In the genomic region with DNA sequence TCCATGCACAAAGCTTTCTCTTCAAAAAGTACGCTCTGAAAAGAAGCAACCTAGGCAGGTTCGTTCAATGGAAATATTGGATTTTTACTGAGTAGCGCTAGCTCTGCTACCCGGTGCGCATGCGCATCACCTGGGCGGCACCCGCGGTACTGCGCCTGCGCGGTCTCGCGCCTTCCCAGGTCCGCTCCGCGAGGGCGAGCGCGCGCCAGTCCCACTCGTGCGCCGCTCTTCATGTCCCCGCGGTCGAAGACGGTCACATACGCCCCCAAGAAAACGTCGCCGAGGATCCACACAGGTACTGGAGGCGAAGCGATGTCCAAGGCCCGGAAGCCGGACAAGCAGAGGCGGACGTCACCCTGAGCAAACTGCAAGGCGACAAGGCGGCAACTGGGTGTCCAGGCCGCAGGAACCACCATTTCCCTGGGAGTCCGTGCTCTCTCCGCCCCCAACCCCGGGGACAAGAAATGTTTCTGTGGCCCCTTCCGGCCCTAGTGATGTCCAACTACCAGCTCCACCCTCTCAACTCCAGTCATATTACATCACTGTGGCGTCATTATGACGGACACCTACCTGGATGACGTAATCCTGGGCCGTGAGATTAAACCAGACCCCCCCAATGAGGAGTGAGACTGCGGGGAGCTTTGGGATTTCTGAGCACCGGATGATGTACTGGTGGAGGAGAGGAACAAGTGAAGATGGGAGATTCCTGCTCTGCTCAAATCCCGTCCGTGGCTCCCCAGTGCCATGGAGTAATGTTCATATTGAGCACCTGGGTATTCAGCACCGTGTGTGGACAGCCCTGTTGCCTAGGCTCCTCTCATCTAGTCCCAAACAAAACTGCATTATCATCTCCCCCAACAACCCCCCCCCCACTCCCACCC, we compare ENCODE assay signal across 1 cellular context.
TF ChIP-seq lines count a peak whose summit lies in the region.

No MANE protein-coding gene starts in this region.

TF ChIP-seq in K562, 482 proteins besides CTCF, POLR2A, EP300 and RAD21 (continued from another document and continues in another):
- TF ChIP-seq E2F5 (CRISPR knock-in tag; IDR thresholded peaks at IDR 0.05), result peak; percentile 96
- TF ChIP-seq STAG1 (CRISPR knock-in tag; IDR thresholded peaks at IDR 0.05; ENCODE audit: borderline replicate concordance), result no peak
- no peak for TF ChIP-seq DACH1 (IDR thresholded peaks at IDR 0.05; ENCODE audit: partially characterized antibody)
- peak; percentile 99 for TF ChIP-seq ATF6 (CRISPR knock-in tag; IDR thresholded peaks at IDR 0.05)
- peak; percentile 87 for TF ChIP-seq GABPB1 (CRISPR knock-in tag; IDR thresholded peaks at IDR 0.05)
- peak; percentile 79 for TF ChIP-seq JUNB (CRISPR knock-in tag; conservative IDR thresholded peaks at IDR 0.05)
- TF ChIP-seq HDAC2 (IDR thresholded peaks at IDR 0.05), result peak; percentile 81
- no peak for TF ChIP-seq GTF2A2 (tag; IDR thresholded peaks at IDR 0.05)
- no peak for TF ChIP-seq HBP1 (CRISPR knock-in tag; IDR thresholded peaks at IDR 0.05)
- TF ChIP-seq ARID3B (CRISPR knock-in tag; IDR thresholded peaks at IDR 0.05; ENCODE audit: borderline replicate concordance), result no peak
- TF ChIP-seq ZNF174 (CRISPR knock-in tag; IDR thresholded peaks at IDR 0.05), result no peak
- peak; percentile 85 for TF ChIP-seq ZEB2 (IDR thresholded peaks at IDR 0.05)
- peak; percentile 71; the same call in 1 of the 2 replicates for TF ChIP-seq FOXP4 (CRISPR knock-in tag; IDR thresholded peaks at IDR 0.05; ENCODE audit: borderline replicate concordance)
- no peak for TF ChIP-seq CAMTA2 (CRISPR knock-in tag; conservative IDR thresholded peaks at IDR 0.05)
- TF ChIP-seq, protein P1, sequence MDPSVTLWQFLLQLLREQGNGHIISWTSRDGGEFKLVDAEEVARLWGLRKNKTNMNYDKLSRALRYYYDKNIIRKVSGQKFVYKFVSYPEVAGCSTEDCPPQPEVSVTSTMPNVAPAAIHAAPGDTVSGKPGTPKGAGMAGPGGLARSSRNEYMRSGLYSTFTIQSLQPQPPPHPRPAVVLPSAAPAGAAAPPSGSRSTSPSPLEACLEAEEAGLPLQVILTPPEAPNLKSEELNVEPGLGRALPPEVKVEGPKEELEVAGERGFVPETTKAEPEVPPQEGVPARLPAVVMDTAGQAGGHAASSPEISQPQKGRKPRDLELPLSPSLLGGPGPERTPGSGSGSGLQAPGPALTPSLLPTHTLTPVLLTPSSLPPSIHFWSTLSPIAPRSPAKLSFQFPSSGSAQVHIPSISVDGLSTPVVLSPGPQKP (CRISPR knock-in tag; IDR thresholded peaks at IDR 0.05), result no peak
- no peak for TF ChIP-seq RNF219 (CRISPR knock-in tag; IDR thresholded peaks at IDR 0.05)
- TF ChIP-seq MEF2A (IDR thresholded peaks at IDR 0.05; ENCODE audit: control insufficient read depth, low read depth, low read length), result no peak
- peak; percentile 94 for TF ChIP-seq ERF (CRISPR knock-in tag; IDR thresholded peaks at IDR 0.05)
- no peak for TF ChIP-seq HES1 (IDR thresholded peaks at IDR 0.05; ENCODE audit: low read depth)
- TF ChIP-seq NR2C2 (CRISPR knock-in tag; IDR thresholded peaks at IDR 0.05), result peak; percentile 87
- TF ChIP-seq NR2C2 (tag; IDR thresholded peaks at IDR 0.05), result peak; percentile 73
- no peak for TF ChIP-seq ZKSCAN8 (CRISPR knock-in tag; IDR thresholded peaks at IDR 0.05)
- TF ChIP-seq KHSRP (IDR thresholded peaks at IDR 0.05), result peak; percentile 98
- TF ChIP-seq TAL1 (IDR thresholded peaks at IDR 0.05), result no peak
- peak; percentile 94 for TF ChIP-seq NBN (IDR thresholded peaks at IDR 0.05; ENCODE audit: low read depth)
- TF ChIP-seq ZNF408 (CRISPR knock-in tag; IDR thresholded peaks at IDR 0.05; ENCODE audit: low read depth), result no peak
- no peak for TF ChIP-seq SRSF9 (IDR thresholded peaks at IDR 0.05; ENCODE audit: borderline replicate concordance, low read depth, low read length)
- no peak for TF ChIP-seq GATAD2A (IDR thresholded peaks at IDR 0.05)
- TF ChIP-seq CXXC5 (CRISPR knock-in tag; IDR thresholded peaks at IDR 0.05), result peak; percentile 84
- no peak for TF ChIP-seq ZBTB8A (IDR thresholded peaks at IDR 0.05; ENCODE audit: partially characterized antibody)
- TF ChIP-seq, protein P2, sequence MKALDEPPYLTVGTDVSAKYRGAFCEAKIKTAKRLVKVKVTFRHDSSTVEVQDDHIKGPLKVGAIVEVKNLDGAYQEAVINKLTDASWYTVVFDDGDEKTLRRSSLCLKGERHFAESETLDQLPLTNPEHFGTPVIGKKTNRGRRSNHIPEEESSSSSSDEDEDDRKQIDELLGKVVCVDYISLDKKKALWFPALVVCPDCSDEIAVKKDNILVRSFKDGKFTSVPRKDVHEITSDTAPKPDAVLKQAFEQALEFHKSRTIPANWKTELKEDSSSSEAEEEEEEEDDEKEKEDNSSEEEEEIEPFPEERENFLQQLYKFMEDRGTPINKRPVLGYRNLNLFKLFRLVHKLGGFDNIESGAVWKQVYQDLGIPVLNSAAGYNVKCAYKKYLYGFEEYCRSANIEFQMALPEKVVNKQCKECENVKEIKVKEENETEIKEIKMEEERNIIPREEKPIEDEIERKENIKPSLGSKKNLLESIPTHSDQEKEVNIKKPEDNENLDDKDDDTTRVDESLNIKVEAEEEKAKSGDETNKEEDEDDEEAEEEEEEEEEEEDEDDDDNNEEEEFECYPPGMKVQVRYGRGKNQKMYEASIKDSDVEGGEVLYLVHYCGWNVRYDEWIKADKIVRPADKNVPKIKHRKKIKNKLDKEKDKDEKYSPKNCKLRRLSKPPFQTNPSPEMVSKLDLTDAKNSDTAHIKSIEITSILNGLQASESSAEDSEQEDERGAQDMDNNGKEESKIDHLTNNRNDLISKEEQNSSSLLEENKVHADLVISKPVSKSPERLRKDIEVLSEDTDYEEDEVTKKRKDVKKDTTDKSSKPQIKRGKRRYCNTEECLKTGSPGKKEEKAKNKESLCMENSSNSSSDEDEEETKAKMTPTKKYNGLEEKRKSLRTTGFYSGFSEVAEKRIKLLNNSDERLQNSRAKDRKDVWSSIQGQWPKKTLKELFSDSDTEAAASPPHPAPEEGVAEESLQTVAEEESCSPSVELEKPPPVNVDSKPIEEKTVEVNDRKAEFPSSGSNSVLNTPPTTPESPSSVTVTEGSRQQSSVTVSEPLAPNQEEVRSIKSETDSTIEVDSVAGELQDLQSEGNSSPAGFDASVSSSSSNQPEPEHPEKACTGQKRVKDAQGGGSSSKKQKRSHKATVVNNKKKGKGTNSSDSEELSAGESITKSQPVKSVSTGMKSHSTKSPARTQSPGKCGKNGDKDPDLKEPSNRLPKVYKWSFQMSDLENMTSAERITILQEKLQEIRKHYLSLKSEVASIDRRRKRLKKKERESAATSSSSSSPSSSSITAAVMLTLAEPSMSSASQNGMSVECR (CRISPR knock-in tag; IDR thresholded peaks at IDR 0.05), result peak; percentile 74; the same call in 1 of the 2 replicates
- TF ChIP-seq SMAD2 (IDR thresholded peaks at IDR 0.05; ENCODE audit: low read depth, low read length), result no peak
- TF ChIP-seq, protein P3, sequence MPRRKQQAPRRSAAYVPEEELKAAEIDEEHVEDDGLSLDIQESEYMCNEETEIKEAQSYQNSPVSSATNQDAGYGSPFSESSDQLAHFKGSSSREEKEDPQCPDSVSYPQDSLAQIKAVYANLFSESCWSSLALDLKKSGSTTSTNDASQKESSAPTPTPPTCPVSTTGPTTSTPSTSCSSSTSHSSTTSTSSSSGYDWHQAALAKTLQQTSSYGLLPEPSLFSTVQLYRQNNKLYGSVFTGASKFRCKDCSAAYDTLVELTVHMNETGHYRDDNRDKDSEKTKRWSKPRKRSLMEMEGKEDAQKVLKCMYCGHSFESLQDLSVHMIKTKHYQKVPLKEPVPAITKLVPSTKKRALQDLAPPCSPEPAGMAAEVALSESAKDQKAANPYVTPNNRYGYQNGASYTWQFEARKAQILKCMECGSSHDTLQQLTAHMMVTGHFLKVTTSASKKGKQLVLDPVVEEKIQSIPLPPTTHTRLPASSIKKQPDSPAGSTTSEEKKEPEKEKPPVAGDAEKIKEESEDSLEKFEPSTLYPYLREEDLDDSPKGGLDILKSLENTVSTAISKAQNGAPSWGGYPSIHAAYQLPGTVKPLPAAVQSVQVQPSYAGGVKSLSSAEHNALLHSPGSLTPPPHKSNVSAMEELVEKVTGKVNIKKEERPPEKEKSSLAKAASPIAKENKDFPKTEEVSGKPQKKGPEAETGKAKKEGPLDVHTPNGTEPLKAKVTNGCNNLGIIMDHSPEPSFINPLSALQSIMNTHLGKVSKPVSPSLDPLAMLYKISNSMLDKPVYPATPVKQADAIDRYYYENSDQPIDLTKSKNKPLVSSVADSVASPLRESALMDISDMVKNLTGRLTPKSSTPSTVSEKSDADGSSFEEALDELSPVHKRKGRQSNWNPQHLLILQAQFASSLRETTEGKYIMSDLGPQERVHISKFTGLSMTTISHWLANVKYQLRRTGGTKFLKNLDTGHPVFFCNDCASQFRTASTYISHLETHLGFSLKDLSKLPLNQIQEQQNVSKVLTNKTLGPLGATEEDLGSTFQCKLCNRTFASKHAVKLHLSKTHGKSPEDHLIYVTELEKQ (CRISPR knock-in tag; IDR thresholded peaks at IDR 0.05), result 0 out of 2 replicates have a peak, but pooled peaks have one; percentile 53
